In genomic region chr10:35058134-35058533, GRCh38 we compare ENCODE assay signal across 9 cellular contexts. TPM values are rescaled to one million over a fixed set of nuclear protein-coding genes. Genes with fewer than 3 reads are reported as not detected.
DNase-seq lines count a peak whose midpoint lies in the region; ATAC-seq and TF ChIP-seq lines count a peak whose summit lies in the region.
"Had no signal": no experiment of that assay in that cellular context is flagged by ENCODE, and none has a peak within 500 bp of the region (broad histone marks: within the 10 kb centered on the region; RNA-seq: fewer than 3 reads in every experiment).

No MANE protein-coding gene starts in this region.

- H3K4me3 ChIP-seq in SJSA1 (no peak overlapping the region), kidney epithelial cell (ENCODE audit: low read depth, low read length) (no peak overlapping the region), BE2C (ENCODE audit: low read depth, low read length) (no peak overlapping the region)
- H3K4me3 ChIP-seq: testis had no signal

- peak; percentile 21 for DNase-seq in GF-D8 (lab: John Stamatoyannopoulos, UW)
- DNase-seq in SJSA1 (ENCODE audit: low read depth in 1 of 2, low spot score in 2 of 2), result peak; percentile 44 to 52
- DNase-seq in kidney epithelial cell (ENCODE audit: low read depth), result peak; percentile 91
- no peak for DNase-seq in SIG-M5 treated with dmso at 0.1 percent for 504 hours (lab: John Stamatoyannopoulos, UW; ENCODE audit: unreplicated experiment)
- no peak for DNase-seq in cerebellum (ENCODE audit: low spot score)
- no peak for DNase-seq in NCI-H1436 (lab: John Stamatoyannopoulos, UW)
- no peak for DNase-seq in BE2C
- DNase-seq: testis had no signal

- H3K36me3 ChIP-seq in SJSA1 (peaks cover 44% of the 10 kb centered on the region), kidney epithelial cell (ENCODE audit: control insufficient read depth, insufficient read depth, low read length) (no peaks in the 10 kb centered on the region), BE2C (peaks cover 12% of the 10 kb centered on the region; the same call in 1 of the 2 replicates)

- peak; percentile 53 for ATAC-seq in HG02623 (IDR thresholded peaks at IDR 0.05; ENCODE audit: unreplicated experiment)

- TF ChIP-seq CTCF in kidney epithelial cell (IDR thresholded peaks at IDR 0.05; ENCODE audit: insufficient read depth, low read length, poor library complexity, severe bottlenecking) (no peak), BE2C (IDR thresholded peaks at IDR 0.05; ENCODE audit: low read depth, low read length) (no peak)

- no peaks in the 10 kb centered on the region for H3K9me3 ChIP-seq in SJSA1 (replicated peaks)
- no peaks in the 10 kb centered on the region for H3K9me3 ChIP-seq in BE2C
- H3K9me3 ChIP-seq: testis had no signal

- H3K4me1 ChIP-seq in SJSA1 (replicated peaks) (peaks cover 17% of the 10 kb centered on the region), BE2C (peaks cover 4% of the 10 kb centered on the region; the same call in 1 of the 2 replicates)
- H3K4me1 ChIP-seq: testis had no signal

- H3K27me3 ChIP-seq in SJSA1 (replicated peaks) (no peaks in the 10 kb centered on the region), kidney epithelial cell (ENCODE audit: control insufficient read depth, insufficient read depth, low read length) (no peaks in the 10 kb centered on the region), BE2C (no peaks in the 10 kb centered on the region)
- H3K27me3 ChIP-seq: testis had no signal

- peak overlapping the region; percentile 32; the same call in 1 of the 2 replicates for H3K27ac ChIP-seq in SJSA1
- H3K27ac ChIP-seq: testis had no signal

RNA-seq across cellular contexts. Expression of gene CUL2, which starts 32.0 kb away (rescaled TPM):
- 15.0 and 36.5 TPM in 2 replicates for total RNA-seq in SJSA1 (2014; rRNA removed; shearing (Covaris generic))
- 24.9 and 33.8 TPM in 2 replicates for total RNA-seq in kidney epithelial cell
- total RNA-seq in cerebellum, result 30.0 TPM
- polyA plus RNA-seq in BE2C (2012; ENCODE audit: insufficient read depth, insufficient read length, low read depth), result 21.4 TPM

Comparison
In these comparisons a context has a peak if more than half of its experiments do, and no peak if none do; other contexts are left out.
1. DNase-seq: peak in GF-D8 (single experiment), SJSA1 (2 of 2) and kidney epithelial cell (single experiment); none in SIG-M5 treated with dmso at 0.1 percent for 504 hours (single experiment), cerebellum (single experiment), NCI-H1436 (single experiment) and BE2C (single experiment).